In genomic region chr4:15293678-15294077, GRCh38 we compare ENCODE assay signal across 35 cellular contexts.
"Had no signal": no experiment of that assay in that cellular context is flagged by ENCODE, and none has a peak within 500 bp of the region (broad histone marks: within the 10 kb centered on the region; RNA-seq: fewer than 3 reads in every experiment).

No MANE protein-coding gene starts in this region.

- H3K4me2 ChIP-seq: PC-9 had no signal

- H3K4me3 Mint-ChIP-seq: activated CD4-positive, alpha-beta memory T cell treated with anti-CD3 and anti-CD28 coated beads, Interleukin-2, amount 10 ng/mL, durations not matched to agents 7 days and 5 days; activated CD8-positive, alpha-beta memory T cell treated with anti-CD3 and anti-CD28 coated beads, Interleukin-2, amount 10 ng/mL, durations not matched to agents 7 days and 5 days; activated naive CD4-positive, alpha-beta T cell treated with anti-CD3 and anti-CD28 coated beads, Interleukin-2, amount 50 U/mL, for 24 hours had no signal

- H3K4me3 ChIP-seq: PC-9 had no signal

- H3K36me3 ChIP-seq: brain microvascular endothelial cell, WERI-Rb-1 had no signal

- H3K27me3 ChIP-seq: brain microvascular endothelial cell had no signal

- H3K9me3 Mint-ChIP-seq: activated CD4-positive, alpha-beta memory T cell treated with anti-CD3 and anti-CD28 coated beads, Interleukin-2, amount 10 ng/mL, durations not matched to agents 7 days and 5 days; activated naive CD4-positive, alpha-beta T cell treated with anti-CD3 and anti-CD28 coated beads, Interleukin-2, amount 50 U/mL, for 24 hours had no signal

- FAIRE-seq: RCC 7860 had no signal

- H3K27ac ChIP-seq: brain microvascular endothelial cell, PC-9, RWPE1, WERI-Rb-1 had no signal

- H2AFZ ChIP-seq: PC-9 had no signal

- H3K4me1 Mint-ChIP-seq: activated CD4-positive, alpha-beta memory T cell treated with anti-CD3 and anti-CD28 coated beads, Interleukin-2, amount 10 ng/mL, durations not matched to agents 7 days and 5 days; activated naive CD4-positive, alpha-beta T cell treated with anti-CD3 and anti-CD28 coated beads, Interleukin-2, amount 50 U/mL, for 24 hours had no signal

- H3K27ac Mint-ChIP-seq: activated CD4-positive, alpha-beta memory T cell treated with anti-CD3 and anti-CD28 coated beads, Interleukin-2, amount 10 ng/mL, durations not matched to agents 7 days and 5 days; activated CD8-positive, alpha-beta memory T cell treated with anti-CD3 and anti-CD28 coated beads, Interleukin-2, amount 10 ng/mL, durations not matched to agents 7 days and 5 days; activated naive CD4-positive, alpha-beta T cell treated with anti-CD3 and anti-CD28 coated beads, Interleukin-2, amount 50 U/mL, for 24 hours had no signal

- ATAC-seq: activated CD8-positive, alpha-beta memory T cell treated with anti-CD3 and anti-CD28 coated beads, Interleukin-2, amount 10 ng/mL, durations not matched to agents 7 days and 5 days; Right ventricle myocardium inferior; SK-N-SH treated with all-trans-retinoic acid at 6 μM for 48 hours had no signal

- DNase-seq: activated CD4-positive, alpha-beta memory T cell treated with anti-CD3 and anti-CD28 coated beads, Interleukin-2, amount 10 ng/mL, durations not matched to agents 7 days and 5 days; activated CD4-positive, alpha-beta T cell treated with anti-CD3 and anti-CD28 coated beads for 1 hour; activated CD4-positive, alpha-beta T cell treated with anti-CD3 and anti-CD28 coated beads for 48 hours; activated CD4-positive, CD25-positive, alpha-beta regulatory T cell; activated CD8-positive, alpha-beta memory T cell treated with anti-CD3 and anti-CD28 coated beads for 24 hours; activated CD8-positive, alpha-beta memory T cell treated with anti-CD3 and anti-CD28 coated beads, Interleukin-2, amount 10 ng/mL, durations not matched to agents 7 days and 5 days; activated CD8-positive, alpha-beta memory T cell treated with anti-CD3 and anti-CD28 coated beads, Interleukin-2, amount 50 U/mL, for 48 hours; activated effector memory CD4-positive, alpha-beta T cell treated with anti-CD3 and anti-CD28 coated beads, Interleukin-2, amount 50 U/mL, for 16 hours; activated naive CD4-positive, alpha-beta T cell; activated T-cell treated with anti-CD3 and anti-CD28 coated beads, Interleukin-2, amount 50 U/mL, for 48 hours; aorta; brain microvascular endothelial cell; central memory CD4-positive, alpha-beta T cell; KG1; NCI-H1048; NCI-H1105 treated with DMSO at 0.1 percent for 48 hours; NCI-H1436; NCI-H1694; NCI-H1930; NCI-H2081 treated with DMSO at 0.1 percent for 48 hours; NCI-H345; NCI-H524 treated with DMSO at 0.1 percent for 48 hours; NK-92 treated with Interleukin-12 subunit alpha and Interleukin-12 subunit beta, amount 100 ng/mL, for 24 hours; PC-9; SIG-M5; SW 1271; T-helper 1 cell; T-helper 2 cell; T-helper 9 cell had no signal

- H3K36me3 Mint-ChIP-seq: activated CD8-positive, alpha-beta memory T cell treated with anti-CD3 and anti-CD28 coated beads, Interleukin-2, amount 10 ng/mL, durations not matched to agents 7 days and 5 days; activated naive CD4-positive, alpha-beta T cell treated with anti-CD3 and anti-CD28 coated beads, Interleukin-2, amount 50 U/mL, for 24 hours had no signal
